In the genomic region with DNA sequence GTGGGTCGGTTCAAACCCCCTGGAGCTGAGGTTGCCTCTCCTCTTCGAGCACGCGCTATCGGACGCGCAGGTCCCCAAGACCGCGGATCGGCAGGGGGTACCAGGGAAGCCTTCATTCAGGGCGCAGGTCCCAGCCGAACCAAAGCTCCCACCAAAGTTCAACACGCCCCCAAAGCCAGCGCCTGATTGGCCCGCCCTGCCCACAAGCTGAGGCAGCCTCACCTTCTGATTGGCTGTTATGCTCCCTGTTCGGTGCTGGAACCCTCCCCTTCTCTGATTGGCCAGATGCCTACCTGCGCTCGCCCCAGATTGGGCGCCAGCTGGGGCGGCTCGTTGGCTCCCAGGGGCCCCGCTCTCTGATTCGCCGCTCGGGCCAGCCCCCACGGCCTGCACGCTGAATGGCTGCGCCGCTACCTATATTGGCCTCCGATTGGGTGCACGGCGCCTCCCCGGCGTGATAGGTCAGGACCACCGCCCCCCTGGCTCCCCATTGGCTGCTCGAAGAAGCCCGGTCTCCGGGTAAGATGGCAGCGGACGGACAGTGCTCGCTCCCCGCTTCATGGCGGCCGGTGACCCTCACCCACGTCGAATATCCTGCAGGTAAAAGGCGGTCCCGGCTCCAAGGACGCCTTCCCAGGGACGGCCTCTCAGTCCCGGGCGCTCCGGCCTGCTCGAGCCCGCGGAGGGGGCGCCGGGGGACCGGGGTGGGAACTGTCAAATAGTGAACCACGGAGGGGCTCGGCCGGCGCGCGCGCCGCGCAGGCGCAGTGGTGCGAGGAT, we compare ENCODE assay signal across 8 cellular contexts. TPM values are rescaled to one million over a fixed set of nuclear protein-coding genes. Genes with fewer than 3 reads are reported as not detected.
A peak's percentile ranks its signal among the peaks of the same experiment; 100 is the strongest.
DNase-seq lines count a peak whose midpoint lies in the region; ATAC-seq, FAIRE-seq and TF ChIP-seq lines count a peak whose summit lies in the region.

A gene with protein sequence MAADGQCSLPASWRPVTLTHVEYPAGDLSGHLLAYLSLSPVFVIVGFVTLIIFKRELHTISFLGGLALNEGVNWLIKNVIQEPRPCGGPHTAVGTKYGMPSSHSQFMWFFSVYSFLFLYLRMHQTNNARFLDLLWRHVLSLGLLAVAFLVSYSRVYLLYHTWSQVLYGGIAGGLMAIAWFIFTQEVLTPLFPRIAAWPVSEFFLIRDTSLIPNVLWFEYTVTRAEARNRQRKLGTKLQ (plus strand): TSS at position 504 of the 780 bp plus-strand sequence. CDS start 21 bp downstream, at position 525.

- H3K27me3 ChIP-seq in Loucy (ENCODE audit: insufficient read depth, low read length, poor library complexity, severe bottlenecking): no peaks in the 10 kb centered on the region

- no peaks in the 10 kb centered on the region for H3K9me3 Mint-ChIP-seq in natural killer cell

- H3K9me2 ChIP-seq in Loucy (replicated peaks; ENCODE audit: low read depth, low read length): no peaks in the 10 kb centered on the region

- H4K20me1 ChIP-seq in Loucy (ENCODE audit: insufficient read depth, low read length, poor library complexity, severe bottlenecking): peaks cover 9% of the 10 kb centered on the region

- TF ChIP-seq POLR2A in H54 (IDR thresholded peaks at IDR 0.05; ENCODE audit: low read depth, low read length) (peak; percentile 82), Raji (IDR thresholded peaks at IDR 0.05; ENCODE audit: insufficient read depth, low read depth, low read length) (peak; percentile 84)

- peak within 1 kb of the TSS; percentile 86 for H3K4me3 ChIP-seq in Loucy (ENCODE audit: low read length, poor library complexity, severe bottlenecking)

- peaks cover 10% of the 10 kb centered on the region for H3K4me1 ChIP-seq in Loucy (ENCODE audit: insufficient read depth, low read length, poor library complexity, severe bottlenecking)

- DNase-seq in EL: peak; percentile 100
- peak; percentile 100 for DNase-seq in H54 (ENCODE audit: insufficient read length, low spot score)
- DNase-seq in activated T-helper 9 cell treated with anti-CD3 and anti-CD28 coated beads, Interleukin-2, amount 50 U/mL, for 16 hours (ENCODE audit: low read depth): peak; percentile 98
- peak; percentile 99 for DNase-seq in fibroblast of peridontal ligament (ENCODE audit: extremely low read depth)
- DNase-seq in natural killer cell: peak; percentile 99
- peak; percentile 99 for DNase-seq in stimulated activated naive CD4-positive, alpha-beta T cell treated with Interleukin-2 at 50 U/mL for 16 hours (lab: John Stamatoyannopoulos, UW)

- H3F3A ChIP-seq in Loucy (ENCODE audit: low read depth): no peaks in the 10 kb centered on the region

- peak within 1 kb of the TSS; percentile 90; the same call in 1 of the 2 replicates for H2AFZ ChIP-seq in Loucy (ENCODE audit: low read length)

- H3K27me3 Mint-ChIP-seq in natural killer cell (ENCODE audit: low read depth in 2 of 2): no peaks in the 10 kb centered on the region

- intact Hi-C loops in natural killer cell (cut with micrococcal nuclease): loop anchor here (1.0 to 2.0 kb wide), 2 partner anchors 11 to 30 kb away; partner anchors contain the start of genes CRAT and PTPA

- no peak for TF ChIP-seq CTCF in Loucy (conservative IDR thresholded peaks at IDR 0.05; ENCODE audit: low read length)
- no peak for TF ChIP-seq CTCF in natural killer cell (IDR thresholded peaks at IDR 0.05)

- peak within 1 kb of the TSS; percentile 84 for H3K9ac ChIP-seq in Loucy (ENCODE audit: low read depth, low read length, poor library complexity, severe bottlenecking)

- peak within 1 kb of the TSS; percentile 82 to 93 for H3K27ac Mint-ChIP-seq in natural killer cell

- peak within 1 kb of the TSS; percentile 93 for H3K4me3 Mint-ChIP-seq in natural killer cell

- peak within 1 kb of the TSS; percentile 96 for H3K4me2 ChIP-seq in Loucy (ENCODE audit: low read depth, low read length, poor library complexity, severe bottlenecking)

- H3K36me3 Mint-ChIP-seq in natural killer cell: no peaks in the 10 kb centered on the region

- peaks cover 6% of the 10 kb centered on the region; the same call in 1 of the 2 replicates for H3K36me3 ChIP-seq in Loucy (ENCODE audit: insufficient read depth, low read length)

- peak; percentile 93 to 99 (median 94) for ATAC-seq in natural killer cell

- peaks cover 35% of the 10 kb centered on the region for H3K79me2 ChIP-seq in Loucy (ENCODE audit: insufficient read depth, low read length)

- H3K4me1 Mint-ChIP-seq in natural killer cell: peaks cover 9 to 22% of the 10 kb centered on the region in 2 donors

- no peaks in the 10 kb centered on the region for H3K9me3 ChIP-seq in Loucy (ENCODE audit: insufficient read depth, low read depth, low read length)

- FAIRE-seq in H54 (lab: Jason Lieb, UNC): peak; percentile 38

RNA-seq across cellular contexts. Expression of the gene that starts here (rescaled TPM):
- total RNA-seq in natural killer cell: 10 to 100 TPM in 1 of 3 donors, 1 to 10 TPM in 2; 7.5 to 11.6 (median 7.8) TPM

Comparison
In these comparisons a context has a peak if more than half of its experiments do, and no peak if none do; other contexts are left out.
1. Peak in every context shown above with its lines: DNase-seq, ATAC-seq and H3K4me3 ChIP-seq.